Comparison of ENCODE assay signal across 8 cellular contexts in genomic region chr19:29662604-29663404, GRCh38. TPM values are rescaled to one million over a fixed set of nuclear protein-coding genes. Genes with fewer than 3 reads are reported as not detected.
DNase-seq lines count a peak whose midpoint lies in the region; ATAC-seq and TF ChIP-seq lines count a peak whose summit lies in the region.

No MANE protein-coding gene starts in this region.

- H3K9me3 ChIP-seq in gastrocnemius medialis = no peaks in the 10 kb centered on the region

- in situ Hi-C loops in gastrocnemius medialis (cut with MboI; ENCODE audit: low sequenced_read_pairs in 4 of 4) = loop anchor here in 2 of 4 donors (5.0 to 10.0 kb wide), 2 partner anchors 51 to 52 kb away; partner anchors contain the start of gene C19orf12 (in 2 of the 2)

- peak; percentile 25 for TF ChIP-seq POLR2A in gastrocnemius medialis (IDR thresholded peaks at IDR 0.05)

- no peaks in the 10 kb centered on the region for H3K27me3 ChIP-seq in gastrocnemius medialis

- peaks cover 33 to 41% of the 10 kb centered on the region in 2 donors for H3K4me1 ChIP-seq in gastrocnemius medialis

- H3K4me3 ChIP-seq in gastrocnemius medialis = peak overlapping the region in 1 of 4 donors; percentile 4

- TF ChIP-seq CTCF in VCaP (conservative IDR thresholded peaks at IDR 0.05) (no peak), gastrocnemius medialis (IDR thresholded peaks at IDR 0.05 in 4 of 5, conservative IDR thresholded peaks at IDR 0.05 in 1 of 5) (no peak)

- H3K36me3 ChIP-seq in gastrocnemius medialis = no peaks in the 10 kb centered on the region

- peak; percentile 29 for DNase-seq in NCI-H2196 (lab: John Stamatoyannopoulos, UW; ENCODE audit: unreplicated experiment)
- no peak for DNase-seq in NCI-H2196 treated with DMSO at 0.1 percent for 48 hours (lab: John Stamatoyannopoulos, UW; ENCODE audit: unreplicated experiment)
- peak; percentile 75 for DNase-seq in foreskin melanocyte
- peak in 1 of 2 donors; percentile 71 for DNase-seq in gastrocnemius medialis
- DNase-seq in SIG-M5 treated with dmso at 0.1 percent for 504 hours (lab: John Stamatoyannopoulos, UW; ENCODE audit: unreplicated experiment) = no peak
- DNase-seq in T-helper 9 cell = no peak

- peak in 1 of 2 donors; percentile 5 for ATAC-seq in gastrocnemius medialis
- ATAC-seq in HG03442 (IDR thresholded peaks at IDR 0.05; ENCODE audit: unreplicated experiment) = no peak

- H3K27ac ChIP-seq in VCaP (peak overlapping the region; percentile 85), gastrocnemius medialis (peak overlapping the region; percentile 94 to 100 (median 98))

- intact Hi-C loops in gastrocnemius medialis (cut with DNase I; ENCODE audit: low total_unique reads) = loop anchor here (2.0 kb wide), 1 partner anchor 52 kb away; no protein-coding TSS in a partner anchor

RNA-seq across cellular contexts. Expression of gene PLEKHF1, which starts 2.5 kb away (rescaled TPM):
- 100 to 1,000 TPM in 3 of 4 donors, 10 to 100 TPM in 1; 69.1 to 164 (median 135) TPM for total RNA-seq in gastrocnemius medialis

RNA-seq across cellular contexts. Expression of gene C19orf12, which starts 52.3 kb away (rescaled TPM):
- 100 to 1,000 TPM in 1 of 4 donors, 10 to 100 TPM in 3; 54.4 to 142 (median 69.8) TPM for total RNA-seq in gastrocnemius medialis

RNA-seq across cellular contexts. Expression of gene POP4, which starts 56.7 kb away (rescaled TPM):
- 10 to 100 TPM; 59.9 to 64.5 (median 61.3) TPM for total RNA-seq in gastrocnemius medialis

Comparison
In these comparisons a context has a peak if more than half of its experiments do, and no peak if none do; other contexts are left out.
1. DNase-seq: peak in NCI-H2196 (single experiment) and foreskin melanocyte (single experiment); none in NCI-H2196 treated with DMSO at 0.1 percent for 48 hours (single experiment), SIG-M5 treated with dmso at 0.1 percent for 504 hours (single experiment) and T-helper 9 cell (single experiment).